ENCODE assay signal across 1 cellular context in the genomic region with DNA sequence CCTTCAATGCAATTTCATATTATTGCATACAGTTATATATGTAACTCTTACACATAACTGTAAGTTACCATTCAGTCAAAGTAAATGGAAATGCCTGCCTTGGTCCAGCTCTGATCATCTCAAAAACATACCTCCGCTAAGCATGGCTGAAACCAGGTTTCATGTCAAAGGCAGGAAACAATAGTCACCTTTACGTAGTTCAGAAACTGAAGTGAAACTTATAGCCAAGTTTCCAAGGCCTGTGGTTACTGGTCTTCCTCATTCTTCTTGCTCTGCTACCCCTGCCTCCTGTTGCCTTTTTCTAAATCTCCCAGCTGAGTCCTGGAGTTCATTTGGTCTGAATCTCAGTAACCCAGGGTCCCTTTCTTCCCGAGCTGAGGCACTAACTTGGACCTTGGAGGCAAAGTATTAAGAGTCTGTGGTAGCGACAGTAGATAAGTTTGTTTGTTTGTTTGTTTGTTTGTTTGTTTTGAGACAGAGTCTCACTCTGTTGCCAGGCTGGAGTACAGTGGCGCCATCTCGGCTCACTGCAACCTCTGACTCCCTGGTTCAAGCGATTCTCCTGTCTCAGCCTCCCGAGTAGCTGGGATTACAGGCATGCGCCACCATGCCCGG.
TF ChIP-seq lines count a peak whose summit lies in the region.

No MANE protein-coding gene starts in this region.

TF ChIP-seq in GM12878, 131 proteins besides CTCF, POLR2A, EP300 and RAD21 (continued from another document):
- TF ChIP-seq PKNOX1 (IDR thresholded peaks at IDR 0.05) (no peak), NR2C2 (IDR thresholded peaks at IDR 0.05; ENCODE audit: borderline replicate concordance, control insufficient read depth, insufficient read length, low read depth) (no peak), HSF1 (IDR thresholded peaks at IDR 0.05; ENCODE audit: low read depth, low read length) (no peak), RBBP5 (conservative IDR thresholded peaks at IDR 0.05) (no peak), JUNB (IDR thresholded peaks at IDR 0.05) (peak; percentile 74), YBX1 (IDR thresholded peaks at IDR 0.05) (no peak), NFYA (IDR thresholded peaks at IDR 0.05; ENCODE audit: borderline replicate concordance, low read depth, low read length) (no peak), MTA2 (IDR thresholded peaks at IDR 0.05; ENCODE audit: low read depth) (peak; percentile 96), GATAD2B (conservative IDR thresholded peaks at IDR 0.05; ENCODE audit: low read depth) (peak; percentile 84), REST (IDR thresholded peaks at IDR 0.05; ENCODE audit: low read depth, low read length) (no peak), CEBPB (IDR thresholded peaks at IDR 0.05; ENCODE audit: borderline replicate concordance in 1 of 2, low read depth in 2 of 2, low read length in 2 of 2) (peak in 1 of 2 experiments; percentile 88; a peak in 2 of 4 replicates), BRCA1 (IDR thresholded peaks at IDR 0.05; ENCODE audit: low read depth, low read length) (no peak), BMI1 (IDR thresholded peaks at IDR 0.05; ENCODE audit: borderline replicate concordance) (peak; percentile 76), CBFB (IDR thresholded peaks at IDR 0.05; ENCODE audit: low read depth) (peak; percentile 86), ATF2 (IDR thresholded peaks at IDR 0.05; ENCODE audit: low read length) (peak; percentile 92), CHD4 (IDR thresholded peaks at IDR 0.05) (0 out of 2 replicates have a peak, but pooled peaks have one; percentile 42), RUNX3 (IDR thresholded peaks at IDR 0.05; ENCODE audit: low read length) (peak; percentile 99), ZNF592 (IDR thresholded peaks at IDR 0.05) (peak; percentile 77), ZBTB4 (CRISPR knock-in tag; IDR thresholded peaks at IDR 0.05) (no peak), SMAD5 (IDR thresholded peaks at IDR 0.05; ENCODE audit: low read depth) (no peak), SREBF1 (IDR thresholded peaks at IDR 0.05; ENCODE audit: low read length) (no peak), IKZF2 (IDR thresholded peaks at IDR 0.05) (peak; percentile 100), IRF4 (IDR thresholded peaks at IDR 0.05; ENCODE audit: low read depth, low read length) (peak; percentile 92), ASH2L (IDR thresholded peaks at IDR 0.05; ENCODE audit: borderline replicate concordance, low read depth) (no peak), ZNF217 (IDR thresholded peaks at IDR 0.05) (peak; percentile 80), IKZF1 (conservative IDR thresholded peaks at IDR 0.05) (peak; percentile 99), LARP7 (IDR thresholded peaks at IDR 0.05) (no peak; the same call in 1 of the 2 replicates), WRNIP1 (IDR thresholded peaks at IDR 0.05; ENCODE audit: borderline replicate concordance, low read depth, low read length) (no peak), ZNF274 (IDR thresholded peaks at IDR 0.05; ENCODE audit: insufficient read depth, insufficient read length) (no peak), HDGF (IDR thresholded peaks at IDR 0.05) (peak; percentile 82; the same call in 1 of the 2 replicates), RCOR1 (conservative IDR thresholded peaks at IDR 0.05; ENCODE audit: low read depth, low read length) (0 out of 2 replicates have a peak, but pooled peaks have one; percentile 76), ATF7 (IDR thresholded peaks at IDR 0.05; ENCODE audit: low read depth) (peak; percentile 84), SPI1 (IDR thresholded peaks at IDR 0.05; ENCODE audit: borderline replicate concordance, insufficient read depth, low read depth, low read length) (peak; percentile 97)
- TF ChIP-seq, protein P1, sequence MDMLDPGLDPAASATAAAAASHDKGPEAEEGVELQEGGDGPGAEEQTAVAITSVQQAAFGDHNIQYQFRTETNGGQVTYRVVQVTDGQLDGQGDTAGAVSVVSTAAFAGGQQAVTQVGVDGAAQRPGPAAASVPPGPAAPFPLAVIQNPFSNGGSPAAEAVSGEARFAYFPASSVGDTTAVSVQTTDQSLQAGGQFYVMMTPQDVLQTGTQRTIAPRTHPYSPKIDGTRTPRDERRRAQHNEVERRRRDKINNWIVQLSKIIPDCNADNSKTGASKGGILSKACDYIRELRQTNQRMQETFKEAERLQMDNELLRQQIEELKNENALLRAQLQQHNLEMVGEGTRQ (IDR thresholded peaks at IDR 0.05; ENCODE audit: borderline replicate concordance, low read depth, low read length) = no peak
- TF ChIP-seq, protein P2, sequence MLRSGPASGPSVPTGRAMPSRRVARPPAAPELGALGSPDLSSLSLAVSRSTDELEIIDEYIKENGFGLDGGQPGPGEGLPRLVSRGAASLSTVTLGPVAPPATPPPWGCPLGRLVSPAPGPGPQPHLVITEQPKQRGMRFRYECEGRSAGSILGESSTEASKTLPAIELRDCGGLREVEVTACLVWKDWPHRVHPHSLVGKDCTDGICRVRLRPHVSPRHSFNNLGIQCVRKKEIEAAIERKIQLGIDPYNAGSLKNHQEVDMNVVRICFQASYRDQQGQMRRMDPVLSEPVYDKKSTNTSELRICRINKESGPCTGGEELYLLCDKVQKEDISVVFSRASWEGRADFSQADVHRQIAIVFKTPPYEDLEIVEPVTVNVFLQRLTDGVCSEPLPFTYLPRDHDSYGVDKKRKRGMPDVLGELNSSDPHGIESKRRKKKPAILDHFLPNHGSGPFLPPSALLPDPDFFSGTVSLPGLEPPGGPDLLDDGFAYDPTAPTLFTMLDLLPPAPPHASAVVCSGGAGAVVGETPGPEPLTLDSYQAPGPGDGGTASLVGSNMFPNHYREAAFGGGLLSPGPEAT (IDR thresholded peaks at IDR 0.05; ENCODE audit: low read depth) = peak; percentile 97
